ENCODE assay signal across 10 cellular contexts in genomic region chr9:35095175-35095574, GRCh38. TPM values are rescaled to one million over a fixed set of nuclear protein-coding genes. Genes with fewer than 3 reads are reported as not detected.
A peak's percentile ranks its signal among the peaks of the same experiment; 100 is the strongest.
DNase-seq lines count a peak whose midpoint lies in the region; ATAC-seq, FAIRE-seq and TF ChIP-seq lines count a peak whose summit lies in the region.
"Had no signal": no experiment of that assay in that cellular context is flagged by ENCODE, and none has a peak within 500 bp of the region (broad histone marks: within the 10 kb centered on the region; RNA-seq: fewer than 3 reads in every experiment).

No MANE protein-coding gene starts in this region.

- peaks cover 7% of the 10 kb centered on the region for H3K79me2 ChIP-seq in astrocyte (ENCODE audit: insufficient read depth, low read length)

- no peak overlapping the region for H2AFZ ChIP-seq in astrocyte (ENCODE audit: low read depth, low read length)

- H3K9me3 Mint-ChIP-seq in Caco-2 (ENCODE audit: unreplicated experiment) = no peaks in the 10 kb centered on the region
- no peaks in the 10 kb centered on the region for H3K9me3 Mint-ChIP-seq in astrocyte (ENCODE audit: unreplicated experiment)
- no peaks in the 10 kb centered on the region for H3K9me3 Mint-ChIP-seq in natural killer cell

- DNase-seq in Caco-2 (no peak), astrocyte (ENCODE audit: low read depth) (no peak), natural killer cell (no peak), NCI-H1417 (lab: John Stamatoyannopoulos, UW) (no peak), hypothalamus (lab: John Stamatoyannopoulos, UW) (no peak)
- DNase-seq in Jurkat, Clone E6-1 (ENCODE audit: low read depth, low spot score) = no peak
- DNase-seq: left lung, NCI-H774 had no signal

- H3K36me3 Mint-ChIP-seq in Caco-2 (ENCODE audit: insufficient read depth, unreplicated experiment) (peaks cover 31% of the 10 kb centered on the region), astrocyte (ENCODE audit: low read depth, unreplicated experiment) (peaks cover 11% of the 10 kb centered on the region), natural killer cell (peaks cover 3% of the 10 kb centered on the region)

- no TSS peak for BruUV-seq in Caco-2 (replicated peaks; lab: Mats Ljungman, UMichigan)

- FAIRE-seq in astrocyte (lab: Jason Lieb, UNC) = no peak

- H3K4me1 Mint-ChIP-seq in Caco-2 (ENCODE audit: low read depth, unreplicated experiment) (no peaks in the 10 kb centered on the region), astrocyte (ENCODE audit: low read depth, unreplicated experiment) (no peaks in the 10 kb centered on the region), natural killer cell (peaks cover 14 to 27% of the 10 kb centered on the region in 2 donors)

- H3K27me3 ChIP-seq in Caco-2 (replicated peaks; ENCODE audit: control insufficient read depth, insufficient read depth, low read length) (no peaks in the 10 kb centered on the region), astrocyte (ENCODE audit: insufficient read depth, low read length) (no peaks in the 10 kb centered on the region)
- H3K27me3 ChIP-seq: left lung had no signal

- H3K4me3 Mint-ChIP-seq in Caco-2 (ENCODE audit: unreplicated experiment) (peak overlapping the region; percentile 85), astrocyte (ENCODE audit: unreplicated experiment) (peak overlapping the region; percentile 83), natural killer cell (peak overlapping the region; percentile 86)

- TF ChIP-seq CTCF in Caco-2 (IDR thresholded peaks at IDR 0.05; ENCODE audit: insufficient read depth in 1 of 2, low read depth in 1 of 2, low read length in 1 of 2, severe bottlenecking in 1 of 2, unreplicated experiment in 1 of 2) (no peak), astrocyte (IDR thresholded peaks at IDR 0.05; ENCODE audit: insufficient read depth, low read depth, low read length) (no peak), natural killer cell (IDR thresholded peaks at IDR 0.05) (no peak)

- H3K36me3 ChIP-seq in Caco-2 (ENCODE audit: control insufficient read depth, insufficient read depth, low read length) = no peaks in the 10 kb centered on the region; the same call in 1 of the 2 replicates
- peaks cover 10% of the 10 kb centered on the region for H3K36me3 ChIP-seq in astrocyte (ENCODE audit: insufficient read depth, low read length)

- intact Hi-C loops in Caco-2 (cut with micrococcal nuclease; ENCODE audit: unreplicated experiment) (no loop called here), natural killer cell (cut with micrococcal nuclease) (no loop called here)

- no peak overlapping the region for H3K27ac ChIP-seq in astrocyte (ENCODE audit: low read depth, low read length)

- no peak overlapping the region for H3K9ac ChIP-seq in astrocyte (ENCODE audit: low read length)

- H3K4me3 ChIP-seq in Caco-2 (ENCODE audit: low read depth, low read length) = peak overlapping the region; percentile 83
- peak overlapping the region; percentile 91 for H3K4me3 ChIP-seq in Jurkat, Clone E6-1 (ENCODE audit: low read length)
- peak overlapping the region; percentile 89 for H3K4me3 ChIP-seq in astrocyte (ENCODE audit: insufficient read depth, low read depth, low read length)

- POLR2A ChIA-PET in Caco-2 (lab: Charles Lee) = no interaction called here

- H3K27ac Mint-ChIP-seq in Caco-2 (ENCODE audit: unreplicated experiment) (peak overlapping the region; percentile 92), astrocyte (ENCODE audit: unreplicated experiment) (peak overlapping the region; percentile 34), natural killer cell (peak overlapping the region; percentile 91 to 93)

- H3K9me3 ChIP-seq in Caco-2 (no peaks in the 10 kb centered on the region), astrocyte (ENCODE audit: insufficient read depth, low read depth, low read length) (no peaks in the 10 kb centered on the region)
- H3K9me3 ChIP-seq: left lung had no signal

- ATAC-seq in natural killer cell = no peak
- no peak for ATAC-seq in GM21447 (IDR thresholded peaks at IDR 0.05; ENCODE audit: unreplicated experiment)
- ATAC-seq in GM21529 (IDR thresholded peaks at IDR 0.05; ENCODE audit: unreplicated experiment) = no peak

- peaks cover 4% of the 10 kb centered on the region; the same call in 1 of the 2 replicates for H3K4me1 ChIP-seq in Caco-2
- H3K4me1 ChIP-seq in astrocyte (ENCODE audit: insufficient read depth, low read length) = no peaks in the 10 kb centered on the region

- CTCF ChIA-PET in Caco-2 (lab: Charles Lee) = interaction anchor here (0.9 kb wide), 1 partner anchor 8 kb away, joined by 3 read pairs; the partner anchor contains the start of gene STOML2

- peak overlapping the region; percentile 89 for H3K4me2 ChIP-seq in astrocyte (ENCODE audit: low read length)

- H3K27me3 Mint-ChIP-seq in Caco-2 (ENCODE audit: insufficient read depth, unreplicated experiment) (no peaks in the 10 kb centered on the region), astrocyte (ENCODE audit: low read depth, unreplicated experiment) (no peaks in the 10 kb centered on the region), natural killer cell (ENCODE audit: low read depth in 2 of 2) (no peaks in the 10 kb centered on the region)

- no peaks in the 10 kb centered on the region for H4K20me1 ChIP-seq in astrocyte (ENCODE audit: insufficient read depth, low read length)

RNA-seq across cellular contexts. Expression of gene PIGO, which starts 1.2 kb away (rescaled TPM):
- total RNA-seq in Caco-2 (2022) (38.7 and 41.5 TPM in 2 replicates), astrocyte (19.7 and 20.8 TPM in 2 replicates), natural killer cell (10 to 100 TPM; 23.6 to 28.2 (median 27.7) TPM)
- polyA plus RNA-seq in Jurkat, Clone E6-1 (2012; ENCODE audit: insufficient read depth, insufficient read length) = 23.8 TPM

RNA-seq across cellular contexts. Expression of gene STOML2, which starts 7.8 kb away (rescaled TPM):
- total RNA-seq in Caco-2 (2022) = 235 and 239 TPM in 2 replicates
- polyA plus RNA-seq in Jurkat, Clone E6-1 (2012; ENCODE audit: insufficient read depth, insufficient read length) = 282 TPM
- total RNA-seq in astrocyte = 83.1 and 85.1 TPM in 2 replicates
- total RNA-seq in natural killer cell = 10 to 100 TPM; 41.4 to 43.9 (median 41.6) TPM

RNA-seq across cellular contexts. Expression of gene FANCG, which starts 15.4 kb away (rescaled TPM):
- 68.9 and 74.8 TPM in 2 replicates for total RNA-seq in Caco-2 (2022)
- 155 TPM for polyA plus RNA-seq in Jurkat, Clone E6-1 (2012; ENCODE audit: insufficient read depth, insufficient read length)
- total RNA-seq in astrocyte = 11.0 and 14.1 TPM in 2 replicates
- total RNA-seq in natural killer cell = 10 to 100 TPM; 33.9 to 38.9 (median 35.7) TPM

RNA-seq across cellular contexts. Expression of gene ATOSB, which starts 20.5 kb away (rescaled TPM):
- total RNA-seq in Caco-2 (2022) = 5.8 and 6.4 TPM in 2 replicates
- 9.3 TPM for polyA plus RNA-seq in Jurkat, Clone E6-1 (2012; ENCODE audit: insufficient read depth, insufficient read length)
- total RNA-seq in astrocyte = 68.9 and 76.9 TPM in 2 replicates
- total RNA-seq in natural killer cell = 10 to 100 TPM; 21.0 to 28.3 (median 23.9) TPM

RNA-seq across cellular contexts. Expression of gene VCP, which starts 22.8 kb away (rescaled TPM):
- total RNA-seq in Caco-2 (2022) = 281 TPM in 2 replicates
- 227 TPM for polyA plus RNA-seq in Jurkat, Clone E6-1 (2012; ENCODE audit: insufficient read depth, insufficient read length)
- total RNA-seq in astrocyte = 366 and 390 TPM in 2 replicates
- total RNA-seq in natural killer cell = 100 to 1,000 TPM; 303 to 338 (median 322) TPM

Comparison
In these comparisons a context has a peak if more than half of its experiments do, and no peak if none do; other contexts are left out.
1. H3K27ac Mint-ChIP-seq: peak in every context shown above with its lines; median percentile 92 in Caco-2; 92 in natural killer cell; 34 in astrocyte.